ENCODE assay signal across 8 cellular contexts in the genomic region with DNA sequence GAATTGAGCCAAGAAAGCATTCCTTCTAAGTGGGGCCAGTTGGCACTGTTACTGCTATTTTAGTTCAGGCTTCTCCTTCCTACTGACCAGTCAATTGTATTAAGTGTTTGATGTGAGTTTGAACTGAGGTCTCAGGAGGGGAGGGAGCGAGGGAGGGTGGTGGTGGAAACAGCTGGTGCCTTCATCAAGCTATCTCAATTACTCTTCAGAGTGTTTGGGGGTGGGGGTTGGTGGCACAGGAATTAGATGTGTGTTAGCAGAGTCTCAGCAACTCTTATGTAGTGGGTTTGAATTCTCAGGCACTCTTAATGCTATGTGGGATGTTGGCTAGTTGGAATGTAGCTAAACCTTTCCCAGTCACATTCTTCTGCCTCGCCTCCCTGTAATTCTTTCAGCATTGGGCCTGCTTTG. TPM values are rescaled to one million over a fixed set of nuclear protein-coding genes. Genes with fewer than 3 reads are reported as not detected.
DNase-seq lines count a peak whose midpoint lies in the region; ATAC-seq, FAIRE-seq and TF ChIP-seq lines count a peak whose summit lies in the region.

No MANE protein-coding gene starts in this region.

- no TSS peak for BruUV-seq in HCT116 (replicated peaks; lab: Mats Ljungman, UMichigan)

- peaks cover 94 to 98% of the 10 kb centered on the region in 2 experiments for H3K4me1 ChIP-seq in HCT116 (ENCODE audit: control insufficient read depth in 1 of 2, insufficient read depth in 2 of 2, low read length in 2 of 2)
- peaks cover 93% of the 10 kb centered on the region for H3K4me1 ChIP-seq in body of pancreas
- peaks cover 82% of the 10 kb centered on the region for H3K4me1 ChIP-seq in keratinocyte (ENCODE audit: control insufficient read depth, extremely low read depth, insufficient read depth, low read length)
- peaks cover 68% of the 10 kb centered on the region for H3K4me1 ChIP-seq in smooth muscle cell (ENCODE audit: low read depth)

- RAD21 ChIA-PET in HCT116 (lab: Charles Lee; ENCODE audit: low non-redundant PET in 1 of 2, low total read pairs in 2 of 2, uncharacterized antibody in 2 of 2, unreplicated experiment in 2 of 2) = no interaction called here

- peak overlapping the region; percentile 69 for H3K9ac ChIP-seq in HCT116 (ENCODE audit: low read length)
- no peak overlapping the region for H3K9ac ChIP-seq in keratinocyte (ENCODE audit: control insufficient read depth, extremely low read depth, insufficient read depth, low read length)
- no peak overlapping the region for H3K9ac ChIP-seq in smooth muscle cell (ENCODE audit: low read depth)

- TF ChIP-seq POLR2A in HCT116 (IDR thresholded peaks at IDR 0.05; ENCODE audit: borderline replicate concordance, extremely low read depth, insufficient read depth, insufficient read length) (no peak), body of pancreas (IDR thresholded peaks at IDR 0.05) (no peak), GM18505 (IDR thresholded peaks at IDR 0.05; ENCODE audit: borderline replicate concordance, extremely low read depth, insufficient read depth, insufficient read length) (no peak)

- 55 to 71% methylated on average over 2 of the region's 2 CpGs for WGBS in body of pancreas, 2 donors
- WGBS in smooth muscle cell (ENCODE audit: low lambda C conversion rate) = 7% methylated on average over 2 of the region's 2 CpGs

- CTCF ChIA-PET in HCT116 (lab: Charles Lee) = no interaction called here

- H3K79me2 ChIP-seq in HCT116 (ENCODE audit: insufficient read depth, low read length) (peaks cover 100% of the 10 kb centered on the region), keratinocyte (ENCODE audit: control insufficient read depth, insufficient read depth, low read length) (peaks cover 93% of the 10 kb centered on the region), smooth muscle cell (ENCODE audit: low read depth) (peaks cover 92% of the 10 kb centered on the region)

- intact Hi-C loops in HCT116 (cut with micrococcal nuclease) = no loop called here
- intact Hi-C loops in body of pancreas (cut with DNase I) = no loop called here

- H3K4me3 ChIP-seq in HCT116 (replicated peaks in 1 of 2; ENCODE audit: low read depth in 1 of 2, low read length in 2 of 2) (no peak overlapping the region), body of pancreas (no peak overlapping the region), keratinocyte (ENCODE audit: control insufficient read depth in 2 of 3, extremely low read depth in 1 of 3, insufficient read depth in 2 of 3, low read depth in 1 of 3, low read length in 3 of 3) (no peak overlapping the region), smooth muscle cell (no peak overlapping the region)

- POLR2A ChIA-PET in HCT116 (lab: Charles Lee) = interaction anchor here (1.0 kb wide), 1 partner anchor 14 kb away, joined by 5 read pairs; a partner anchor contains a TSS

- dilution Hi-C loops in keratinocyte (cut with MboI; ENCODE audit: extremely low pct_ligation_motif_present, low sequenced_read_pairs) = no loop called here

- ATAC-seq in HCT116 (no peak), body of pancreas (no peak), GM18505 (IDR thresholded peaks at IDR 0.05; ENCODE audit: unreplicated experiment) (no peak)

- no peaks in the 10 kb centered on the region for H3K9me3 ChIP-seq in HCT116 (ENCODE audit: control insufficient read depth in 1 of 2, insufficient read depth in 1 of 2, low read depth in 1 of 2, low read length in 2 of 2)
- no peaks in the 10 kb centered on the region for H3K9me3 ChIP-seq in body of pancreas
- no peaks in the 10 kb centered on the region for H3K9me3 ChIP-seq in keratinocyte (ENCODE audit: control insufficient read depth, low read depth, low read length)
- H3K9me3 ChIP-seq in smooth muscle cell (replicated peaks; ENCODE audit: low read depth) = no peaks in the 10 kb centered on the region

- H3K36me3 ChIP-seq in HCT116 (ENCODE audit: control insufficient read depth in 1 of 2, insufficient read depth in 2 of 2, low read length in 2 of 2) (no peaks in the 10 kb centered on the region), body of pancreas (replicated peaks in 1 of 2; ENCODE audit: insufficient read depth in 1 of 2, low read depth in 2 of 2) (no peaks in the 10 kb centered on the region), keratinocyte (ENCODE audit: control insufficient read depth in 2 of 2, extremely low read depth in 1 of 2, insufficient read depth in 2 of 2, low read length in 2 of 2) (no peaks in the 10 kb centered on the region), smooth muscle cell (ENCODE audit: low read depth) (no peaks in the 10 kb centered on the region)

- H2AFZ ChIP-seq in HCT116 (ENCODE audit: low read depth, low read length, poor library complexity, severe bottlenecking) = no peak overlapping the region
- no peak overlapping the region for H2AFZ ChIP-seq in keratinocyte (ENCODE audit: control insufficient read depth, low read length)
- no peak overlapping the region for H2AFZ ChIP-seq in smooth muscle cell (ENCODE audit: low read depth)

- TF ChIP-seq CTCF in HCT116 (IDR thresholded peaks at IDR 0.05 in 2 of 3, conservative IDR thresholded peaks at IDR 0.05 in 1 of 3; ENCODE audit: borderline replicate concordance in 1 of 3, insufficient read depth in 1 of 3, low read depth in 2 of 3, low read length in 2 of 3) = no peak
- TF ChIP-seq CTCF in body of pancreas (IDR thresholded peaks at IDR 0.05) = no peak
- TF ChIP-seq CTCF in keratinocyte (optimal IDR thresholded peaks at IDR 0.05 in 1 of 3, IDR thresholded peaks at IDR 0.05 in 1 of 3, conservative IDR thresholded peaks at IDR 0.05 in 1 of 3; ENCODE audit: extremely low read depth in 1 of 3, insufficient read depth in 2 of 3, low read length in 3 of 3) = no peak
- TF ChIP-seq CTCF in smooth muscle cell (IDR thresholded peaks at IDR 0.05; ENCODE audit: borderline replicate concordance, insufficient read depth, poor library complexity, severe bottlenecking) = no peak

- peaks cover 4% of the 10 kb centered on the region; the same call in 1 of the 2 replicates for H4K20me1 ChIP-seq in HCT116 (ENCODE audit: insufficient read depth)
- peaks cover 33% of the 10 kb centered on the region for H4K20me1 ChIP-seq in keratinocyte (ENCODE audit: control insufficient read depth, extremely low read depth, insufficient read depth, low read length)
- H4K20me1 ChIP-seq in smooth muscle cell (ENCODE audit: low read depth) = peaks cover 100% of the 10 kb centered on the region

- H3F3A ChIP-seq in smooth muscle cell (ENCODE audit: low read depth) = peaks cover 50% of the 10 kb centered on the region

- no peak for TF ChIP-seq RAD21 in HCT116 (IDR thresholded peaks at IDR 0.05; ENCODE audit: low read depth)

- no peak for DNase-seq in HCT116 (ENCODE audit: low read depth, low spot score)
- DNase-seq in body of pancreas = no peak
- no peak for DNase-seq in keratinocyte (ENCODE audit: low read depth, low spot score)
- DNase-seq in smooth muscle cell (lab: John Stamatoyannopoulos, UW; ENCODE audit: unreplicated experiment) = no peak
- DNase-seq in NCI-H748 treated with DMSO at 0.1 percent for 48 hours (lab: John Stamatoyannopoulos, UW) = no peak
- no peak for DNase-seq in NCI-H1092 (lab: John Stamatoyannopoulos, UW)
- no peak for DNase-seq in activated T-cell treated with anti-CD3 and anti-CD28 coated beads for 4 hours

- FAIRE-seq in keratinocyte (lab: Jason Lieb, UNC) = no peak

- H3K27ac ChIP-seq in HCT116 (ENCODE audit: low read depth, low read length) (peak overlapping the region; percentile 89), body of pancreas (peak overlapping the region; percentile 52 to 89 (median 81)), keratinocyte (ENCODE audit: control insufficient read depth, insufficient read depth, low read length) (peak overlapping the region; percentile 42), smooth muscle cell (ENCODE audit: low read depth) (peak overlapping the region; percentile 96)

- H3K27me3 ChIP-seq in HCT116 (ENCODE audit: insufficient read depth, low read length) (no peaks in the 10 kb centered on the region), body of pancreas (no peaks in the 10 kb centered on the region), keratinocyte (ENCODE audit: control insufficient read depth, extremely low read depth, insufficient read depth, low read length) (no peaks in the 10 kb centered on the region), smooth muscle cell (ENCODE audit: low read depth) (no peaks in the 10 kb centered on the region)

- no peaks in the 10 kb centered on the region for H3K9me2 ChIP-seq in HCT116 (ENCODE audit: insufficient read depth)

- H3K4me2 ChIP-seq in HCT116 (ENCODE audit: low read length) = peak overlapping the region; percentile 72
- H3K4me2 ChIP-seq in keratinocyte (ENCODE audit: control insufficient read depth, extremely low read depth, insufficient read depth, low read depth, low read length) = peak overlapping the region; percentile 3
- H3K4me2 ChIP-seq in smooth muscle cell = peak overlapping the region; percentile 82

- H3K9me1 ChIP-seq in keratinocyte (ENCODE audit: control insufficient read depth, extremely low read depth, insufficient read depth, low read length) = peaks cover 15% of the 10 kb centered on the region

RNA-seq across cellular contexts. Expression of a gene that starts 14.5 kb away (rescaled TPM):
- total RNA-seq in HCT116 (2021; ENCODE audit: unreplicated experiment) (157 TPM), body of pancreas (100 to 1,000 TPM; 115 to 178 TPM), smooth muscle cell (135 and 156 TPM in 2 replicates)
- polyA plus RNA-seq in HCT116 (2012) = 94.8 and 163 TPM in 2 replicates
- polyA plus RNA-seq in keratinocyte (125 to 187 TPM (median 144 TPM) in 3 replicates), smooth muscle cell (66.0 and 74.8 TPM in 2 replicates)
- polyA plus RNA-seq in keratinocyte (2011; ENCODE audit: low read depth) = 91.5 TPM
- 84.0 and 129 TPM in 2 replicates for polyA plus RNA-seq in keratinocyte (2011; cell fraction: cytosol; rRNA removed)
- 203 and 221 TPM in 2 replicates for polyA plus RNA-seq in keratinocyte (2011; cell fraction: nucleus; rRNA removed)
- polyA plus RNA-seq in keratinocyte (2012; ENCODE audit: low replicate concordance) = 98.6 and 103 TPM in 2 replicates
- polyA minus RNA-seq in keratinocyte = 413 to 516 TPM (median 498 TPM) in 3 replicates
- 134 TPM for polyA minus RNA-seq in keratinocyte (2011; cell fraction: cytosol; rRNA and poly(A)+ RNA removed)
- 216 and 381 TPM in 2 replicates for polyA minus RNA-seq in keratinocyte (2011; cell fraction: nucleus; rRNA and poly(A)+ RNA removed)

RNA-seq across cellular contexts. Expression of a gene that starts 24.5 kb away (rescaled TPM):
- not detected for total RNA-seq in HCT116 (2021; ENCODE audit: unreplicated experiment)
- polyA plus RNA-seq in HCT116 (2012) = 0.09 and 0.11 TPM in 2 replicates
- not detected for total RNA-seq in body of pancreas
- not detected in 3 replicates for polyA plus RNA-seq in keratinocyte
- not detected for polyA plus RNA-seq in keratinocyte (2011; ENCODE audit: low read depth)
- polyA plus RNA-seq in keratinocyte (2011; cell fraction: cytosol; rRNA removed) = not detected in 2 replicates
- not detected in 2 replicates for polyA plus RNA-seq in keratinocyte (2011; cell fraction: nucleus; rRNA removed)
- 0.17 TPM in 1 of 2 replicates, not detected in the other for polyA plus RNA-seq in keratinocyte (2012; ENCODE audit: low replicate concordance)
- not detected in 3 replicates for polyA minus RNA-seq in keratinocyte
- not detected for polyA minus RNA-seq in keratinocyte (2011; cell fraction: cytosol; rRNA and poly(A)+ RNA removed)
- not detected in 2 replicates for polyA minus RNA-seq in keratinocyte (2011; cell fraction: nucleus; rRNA and poly(A)+ RNA removed)
- total RNA-seq in smooth muscle cell = not detected in 2 replicates
- polyA plus RNA-seq in smooth muscle cell = 0.22 and 0.50 TPM in 2 replicates

RNA-seq across cellular contexts. Expression of a gene that starts 34.8 kb away (rescaled TPM):
- 194 TPM for total RNA-seq in HCT116 (2021; ENCODE audit: unreplicated experiment)
- 149 and 178 TPM in 2 replicates for polyA plus RNA-seq in HCT116 (2012)
- total RNA-seq in body of pancreas = 100 to 1,000 TPM in 1 of 2 donors, 10 to 100 TPM in 1; 86.1 to 157 TPM
- polyA plus RNA-seq in keratinocyte = 59.1 to 88.2 TPM (median 76.0 TPM) in 3 replicates
- 39.6 TPM for polyA plus RNA-seq in keratinocyte (2011; ENCODE audit: low read depth)
- polyA plus RNA-seq in keratinocyte (2011; cell fraction: cytosol; rRNA removed) = 48.8 and 72.9 TPM in 2 replicates
- 35.0 and 38.0 TPM in 2 replicates for polyA plus RNA-seq in keratinocyte (2011; cell fraction: nucleus; rRNA removed)
- 79.8 and 96.0 TPM in 2 replicates for polyA plus RNA-seq in keratinocyte (2012; ENCODE audit: low replicate concordance)
- polyA minus RNA-seq in keratinocyte = 5.1 to 10.0 TPM (median 6.5 TPM) in 3 replicates
- polyA minus RNA-seq in keratinocyte (2011; cell fraction: cytosol; rRNA and poly(A)+ RNA removed) = 43.4 TPM
- polyA minus RNA-seq in keratinocyte (2011; cell fraction: nucleus; rRNA and poly(A)+ RNA removed) = 10.6 and 13.4 TPM in 2 replicates
- 120 and 131 TPM in 2 replicates for total RNA-seq in smooth muscle cell
- 141 and 143 TPM in 2 replicates for polyA plus RNA-seq in smooth muscle cell

Comparison
In these comparisons a context has a peak if more than half of its experiments do, and no peak if none do; other contexts are left out.
1. H3K27ac ChIP-seq: peak in every context shown above with its lines; median percentile 96 in smooth muscle cell; 89 in HCT116; 81 in body of pancreas; 42 in keratinocyte.
2. H3K4me2 ChIP-seq: peak in every context shown above with its lines; median percentile 82 in smooth muscle cell; 72 in HCT116; 3 in keratinocyte.